In the genomic region with DNA sequence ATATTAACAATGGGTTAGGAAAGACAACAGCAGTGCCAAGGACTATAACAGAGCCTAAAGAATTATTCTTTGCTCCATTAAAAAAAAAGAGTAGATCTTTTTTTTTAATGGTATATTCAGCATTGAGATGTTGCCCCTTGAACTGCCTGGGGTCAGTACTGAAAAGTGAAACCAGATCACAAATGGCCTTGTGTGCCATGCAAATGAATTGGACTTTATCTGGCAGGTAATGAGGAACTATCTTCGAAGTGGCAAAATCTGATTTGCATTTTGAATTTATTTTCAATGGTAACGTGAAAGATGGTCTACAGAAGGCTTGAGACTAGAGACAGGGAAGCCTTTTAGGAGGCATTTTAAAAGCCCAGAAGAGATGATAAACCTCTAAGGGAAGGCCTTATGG, we compare ENCODE assay signal across 26 cellular contexts. TPM values are rescaled to one million over a fixed set of nuclear protein-coding genes. Genes with fewer than 3 reads are reported as not detected.
DNase-seq lines count a peak whose midpoint lies in the region; ATAC-seq and TF ChIP-seq lines count a peak whose summit lies in the region.
"Had no signal": no experiment of that assay in that cellular context is flagged by ENCODE, and none has a peak within 500 bp of the region (broad histone marks: within the 10 kb centered on the region; RNA-seq: fewer than 3 reads in every experiment).

No MANE protein-coding gene starts in this region.

- H3K27ac ChIP-seq in mesodermal cell (ENCODE audit: low read depth, low read length, severe bottlenecking): peak overlapping the region; percentile 84
- H3K27ac ChIP-seq: esophagus muscularis mucosa, Peyer's patch, SJCRH30, thoracic aorta, VCaP had no signal

- WGBS in mesodermal cell (ENCODE audit: insufficient coverage in 2 of 2), 2 experiments: 64 to 90% methylated on average over 2 of the region's 2 CpGs

- BruUV-seq in Calu3 (replicated peaks; lab: Mats Ljungman, UMichigan): no TSS peak

- intact Hi-C loops in Calu3 (cut with micrococcal nuclease; ENCODE audit: unreplicated experiment): no loop called here

- H3K9me3 Mint-ChIP-seq in Calu3 (ENCODE audit: low read depth, unreplicated experiment): no peaks in the 10 kb centered on the region
- H3K9me3 Mint-ChIP-seq: activated naive CD8-positive, alpha-beta T cell treated with anti-CD3 and anti-CD28 coated beads for 36 hours; activated T-helper 2 cell treated with anti-CD3 and anti-CD28 coated beads, Interferon-gamma antibody, Interleukin-2, Interleukin-4, amounts not matched to agents 10 μg/mL and 5 μg/mL and 100 μg/mL, durations not matched to agents 14 hours and 24 hours and 36 hours; CD4-positive, CD25-positive, alpha-beta regulatory T cell; mesothelial cell of epicardium; nephron progenitor cell had no signal

- H3K36me3 Mint-ChIP-seq in Calu3 (ENCODE audit: insufficient read depth, unreplicated experiment): no peaks in the 10 kb centered on the region
- H3K36me3 Mint-ChIP-seq: CD4-positive, CD25-positive, alpha-beta regulatory T cell; mesothelial cell of epicardium had no signal

- H3K4me3 Mint-ChIP-seq in Calu3 (ENCODE audit: low read depth, unreplicated experiment): no peak overlapping the region
- H3K4me3 Mint-ChIP-seq: activated naive CD8-positive, alpha-beta T cell treated with anti-CD3 and anti-CD28 coated beads for 36 hours; CD4-positive, CD25-positive, alpha-beta regulatory T cell; mesothelial cell of epicardium; nephron progenitor cell had no signal

- CTCF ChIA-PET in Calu3 (lab: Charles Lee): no interaction called here

- H3K36me3 ChIP-seq in mesodermal cell (ENCODE audit: control insufficient read depth, insufficient read depth, low read length): no peaks in the 10 kb centered on the region
- H3K36me3 ChIP-seq: esophagus muscularis mucosa, Peyer's patch, SJCRH30, thoracic aorta had no signal

- no peak for TF ChIP-seq CTCF in Calu3 (IDR thresholded peaks at IDR 0.05; ENCODE audit: unreplicated experiment)

- H3K27me3 Mint-ChIP-seq in Calu3 (ENCODE audit: unreplicated experiment): no peaks in the 10 kb centered on the region
- H3K27me3 Mint-ChIP-seq: activated naive CD8-positive, alpha-beta T cell treated with anti-CD3 and anti-CD28 coated beads for 36 hours had no signal

- DNase-seq in NCI-H526 treated with DMSO at 0.1 percent for 48 hours (lab: John Stamatoyannopoulos, UW) (peak; percentile 41), Calu3 (no peak), NCI-H146 (lab: John Stamatoyannopoulos, UW) (no peak)
- DNase-seq: activated CD8-positive, alpha-beta memory T cell treated with anti-CD3 and anti-CD28 coated beads, Interleukin-2, amount 50 U/mL, for 4 hours; activated naive CD8-positive, alpha-beta T cell treated with anti-CD3 and anti-CD28 coated beads for 36 hours; CD4-positive, CD25-positive, alpha-beta regulatory T cell; DMS 273 treated with DMSO at 0.1 percent for 48 hours; effector CD8-positive, alpha-beta T cell; GDM1; NCI-H2171 treated with DMSO at 0.1 percent for 48 hours; nephron progenitor cell; Peyer's patch; posterior cingulate gyrus; SJCRH30; stimulated activated CD4-positive, alpha-beta T cell treated with anti-CD3 and anti-CD28 coated beads, Interleukin-1b, Interleukin-23, amount 100 ng/mL, for 48 hours; stimulated activated naive CD4-positive, alpha-beta T cell had no signal

- no peaks in the 10 kb centered on the region for H3K9me3 ChIP-seq in mesodermal cell (ENCODE audit: control insufficient read depth, low read length)
- H3K9me3 ChIP-seq: esophagus muscularis mucosa, Peyer's patch, SJCRH30, thoracic aorta had no signal

- ATAC-seq in GM18517 (IDR thresholded peaks at IDR 0.05; ENCODE audit: unreplicated experiment) (peak; percentile 44), HG02588 (IDR thresholded peaks at IDR 0.05; ENCODE audit: unreplicated experiment) (peak; percentile 41), GM21717 (IDR thresholded peaks at IDR 0.05; ENCODE audit: unreplicated experiment) (no peak), GM21367 (IDR thresholded peaks at IDR 0.05; ENCODE audit: unreplicated experiment) (no peak)

- peaks cover 6% of the 10 kb centered on the region for H3K4me1 ChIP-seq in mesodermal cell (ENCODE audit: control insufficient read depth, insufficient read depth, low read length, poor library complexity, severe bottlenecking)
- H3K4me1 ChIP-seq: esophagus muscularis mucosa, Peyer's patch, SJCRH30 had no signal

- H3K4me1 Mint-ChIP-seq in Calu3 (ENCODE audit: low read depth, unreplicated experiment): peaks cover 21% of the 10 kb centered on the region

- no peak overlapping the region for H3K27ac Mint-ChIP-seq in Calu3 (ENCODE audit: unreplicated experiment)
- H3K27ac Mint-ChIP-seq: activated T-helper 2 cell treated with anti-CD3 and anti-CD28 coated beads, Interferon-gamma antibody, Interleukin-2, Interleukin-4, amounts not matched to agents 10 μg/mL and 5 μg/mL and 100 μg/mL, durations not matched to agents 14 hours and 24 hours and 36 hours had no signal

- H3K4me3 ChIP-seq in mesodermal cell (ENCODE audit: extremely low read depth, insufficient read depth, low read length, poor library complexity, severe bottlenecking): no peak overlapping the region
- H3K4me3 ChIP-seq: esophagus muscularis mucosa, Peyer's patch, SJCRH30, thoracic aorta had no signal

RNA-seq across cellular contexts. Expression of gene PKN2, which starts 21.4 kb away (rescaled TPM):
- 43.8 TPM for polyA plus RNA-seq in mesodermal cell (2013, experiment 1 of 2)
- polyA plus RNA-seq in mesodermal cell (2013, experiment 2 of 2): 55.8 TPM
- total RNA-seq in Calu3 (2022): 75.6 and 82.8 TPM in 2 replicates

Comparison
In these comparisons a context has a peak if more than half of its experiments do, and no peak if none do; other contexts are left out.
1. ATAC-seq: peak in GM18517 (single experiment) and HG02588 (single experiment); none in GM21717 (single experiment) and GM21367 (single experiment).